ENCODE assay signal across 25 cellular contexts in the genomic region with DNA sequence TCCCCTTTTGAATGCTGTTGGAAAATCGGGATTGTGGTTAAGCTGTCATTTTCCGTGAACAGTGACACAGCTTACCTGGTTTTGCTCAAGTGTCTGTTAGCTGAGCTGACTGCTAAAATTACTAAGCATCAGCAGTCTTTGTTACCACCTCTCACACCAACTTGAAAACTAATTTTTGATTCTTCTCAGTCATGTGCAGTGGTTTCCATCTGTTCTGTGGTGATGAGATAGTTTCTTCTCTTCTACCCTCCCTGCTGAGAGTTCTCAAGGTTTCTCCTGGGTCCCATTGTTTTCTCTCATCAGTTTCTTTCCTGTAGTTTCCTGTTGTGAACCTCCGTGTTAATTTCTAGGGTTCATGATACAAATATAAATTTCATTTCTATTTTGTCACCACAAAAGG.
"Had no signal": no experiment of that assay in that cellular context is flagged by ENCODE, and none has a peak within 500 bp of the region (broad histone marks: within the 10 kb centered on the region; RNA-seq: fewer than 3 reads in every experiment).

No MANE protein-coding gene starts in this region.

- H3K4me1 ChIP-seq: SJSA1 had no signal

- DNase-seq: activated CD4-positive, alpha-beta memory T cell treated with anti-CD3 and anti-CD28 coated beads for 36 hours; activated CD4-positive, alpha-beta T cell treated with anti-CD3 and anti-CD28 coated beads, Interleukin-2, amount 10 ng/mL, durations not matched to agents 7 days and 5 days; activated CD4-positive, CD25-positive, alpha-beta regulatory T cell; activated CD8-positive, alpha-beta memory T cell treated with anti-CD3 and anti-CD28 coated beads for 24 hours; activated effector memory CD4-positive, alpha-beta T cell treated with anti-CD3 and anti-CD28 coated beads, Interleukin-2, amount 50 U/mL, for 16 hours; activated naive CD4-positive, alpha-beta T cell treated with Interleukin-2 at 50 U/mL for 16 hours; activated T-cell treated with anti-CD3 and anti-CD28 coated beads, Interleukin-2, amount 50 U/mL, for 4 hours; amygdala; KG1; NCI-H1092; NCI-H1417 treated with DMSO at 0.1 percent for 48 hours; NCI-H1694; NCI-H2029 treated with DMSO at 0.1 percent for 48 hours; NCI-H345; NCI-H510A; NCI-H526 treated with DMSO at 0.1 percent for 48 hours; PC-3; SHP77; T-helper 17 cell; T-helper 9 cell had no signal

- H3K4me3 Mint-ChIP-seq: activated CD4-positive, alpha-beta memory T cell treated with anti-CD3 and anti-CD28 coated beads for 36 hours; activated CD4-positive, alpha-beta T cell treated with anti-CD3 and anti-CD28 coated beads, Interleukin-2, amount 10 ng/mL, durations not matched to agents 7 days and 5 days; activated naive CD8-positive, alpha-beta T cell; activated T-cell treated with anti-CD3 and anti-CD28 coated beads, Interleukin-2, amount 50 U/mL, for 4 hours; brain; T-helper 17 cell had no signal

- ATAC-seq: activated T-cell treated with anti-CD3 and anti-CD28 coated beads, Interleukin-2, amount 50 U/mL, for 4 hours; PC-3; SK-N-SH treated with all-trans-retinoic acid at 6 μM for 48 hours; T-helper 17 cell had no signal

- H3K27ac Mint-ChIP-seq: activated CD4-positive, alpha-beta memory T cell treated with anti-CD3 and anti-CD28 coated beads for 36 hours; activated CD4-positive, alpha-beta T cell treated with anti-CD3 and anti-CD28 coated beads, Interleukin-2, amount 10 ng/mL, durations not matched to agents 7 days and 5 days; activated naive CD8-positive, alpha-beta T cell; T-helper 17 cell had no signal

- H3K27me3 ChIP-seq: SJSA1 had no signal

- FAIRE-seq: RCC 7860 had no signal

- H3K9me3 Mint-ChIP-seq: activated CD4-positive, alpha-beta T cell treated with anti-CD3 and anti-CD28 coated beads, Interleukin-2, amount 10 ng/mL, durations not matched to agents 7 days and 5 days had no signal

- H3K4me1 Mint-ChIP-seq: activated CD4-positive, alpha-beta T cell treated with anti-CD3 and anti-CD28 coated beads, Interleukin-2, amount 10 ng/mL, durations not matched to agents 7 days and 5 days had no signal

- H3K9me3 ChIP-seq: SJSA1 had no signal

- H3K4me3 ChIP-seq: SJSA1 had no signal

- H3K27me3 Mint-ChIP-seq: activated CD4-positive, alpha-beta memory T cell treated with anti-CD3 and anti-CD28 coated beads for 36 hours; activated CD4-positive, alpha-beta T cell treated with anti-CD3 and anti-CD28 coated beads, Interleukin-2, amount 10 ng/mL, durations not matched to agents 7 days and 5 days; activated naive CD8-positive, alpha-beta T cell; T-helper 17 cell had no signal

- H3K27ac ChIP-seq: SJSA1 had no signal
